Comparison of ENCODE assay signal across 27 cellular contexts in the genomic region with DNA sequence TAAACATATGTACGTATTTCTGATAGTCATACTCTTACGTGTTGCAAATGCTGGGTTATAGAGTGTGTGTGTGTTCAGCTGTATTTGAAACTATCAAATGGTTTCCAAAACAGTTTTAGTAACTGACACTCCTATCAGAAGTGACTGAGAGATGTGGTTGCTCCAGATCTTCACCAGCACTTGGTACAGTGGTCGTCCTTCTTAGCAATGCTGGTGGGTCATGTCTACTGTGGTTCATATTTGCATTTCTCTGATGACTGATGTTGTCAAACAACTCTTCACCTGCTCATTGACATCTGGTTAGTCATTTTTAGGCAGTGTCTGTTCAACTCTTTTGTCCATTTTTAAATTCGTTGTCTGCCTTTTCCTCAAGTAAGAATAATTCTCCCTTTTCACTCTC.
A peak's percentile ranks its signal among the peaks of the same experiment; 100 is the strongest.
DNase-seq lines count a peak whose midpoint lies in the region; ATAC-seq and TF ChIP-seq lines count a peak whose summit lies in the region.
"Had no signal": no experiment of that assay in that cellular context is flagged by ENCODE, and none has a peak within 500 bp of the region (broad histone marks: within the 10 kb centered on the region; RNA-seq: fewer than 3 reads in every experiment).

No MANE protein-coding gene starts in this region.

- peaks cover 28 to 34% of the 10 kb centered on the region in 2 donors for H3K4me1 Mint-ChIP-seq in stimulated activated naive B cell treated with anti-CD40 and anti-IgM and Interleukin-4, amounts not matched to agents 10 μg/mL and 1 μg/mL and 100 μg/mL, for 72 hours
- H3K4me1 Mint-ChIP-seq: CD4-positive, alpha-beta memory T cell had no signal

- DNase-seq in stimulated activated naive B cell treated with anti-CD40 and anti-IgM and Interleukin-4, amounts not matched to agents 10 μg/mL and 1 μg/mL and 100 μg/mL, for 72 hours = no peak
- no peak for DNase-seq in WERI-Rb-1
- no peak for DNase-seq in KG1 (lab: John Stamatoyannopoulos, UW)
- no peak for DNase-seq in NCI-H1092 treated with DMSO at 0.1 percent for 48 hours (lab: John Stamatoyannopoulos, UW)
- DNase-seq: activated B cell treated with CpG ODN at 0.5 μM for 24 hours; activated CD4-positive, alpha-beta memory T cell treated with anti-CD3 and anti-CD28 coated beads for 36 hours; activated effector memory CD4-positive, alpha-beta T cell treated with anti-CD3 and anti-CD28 coated beads, Interleukin-2, amount 50 U/mL, for 16 hours; CD4-positive, alpha-beta memory T cell; effector memory CD4-positive, alpha-beta T cell; foreskin keratinocyte; GF-D8; H7; immature natural killer cell; KBM-7; left ventricle myocardium superior; midbrain; NCI-H146; ovary; T-helper 9 cell; trophoblast cell had no signal

- TF ChIP-seq CTCF in WERI-Rb-1 (IDR thresholded peaks at IDR 0.05; ENCODE audit: low read depth, low read length) = no peak

- H3K27ac Mint-ChIP-seq in stimulated activated naive B cell treated with anti-CD40 and anti-IgM and Interleukin-4, amounts not matched to agents 10 μg/mL and 1 μg/mL and 100 μg/mL, for 72 hours = no peak overlapping the region
- H3K27ac Mint-ChIP-seq: activated B cell treated with CpG ODN at 0.5 μM for 24 hours; activated CD4-positive, alpha-beta memory T cell treated with anti-CD3 and anti-CD28 coated beads for 36 hours; CD4-positive, alpha-beta memory T cell; natural killer cell treated with Interleukin-12 subunit alpha and Interleukin-12 subunit beta and Interleukin-15 and Interleukin-18, amount 100 ng/mL, for 72 hours had no signal

- H3K4me3 Mint-ChIP-seq in stimulated activated naive B cell treated with anti-CD40 and anti-IgM and Interleukin-4, amounts not matched to agents 10 μg/mL and 1 μg/mL and 100 μg/mL, for 72 hours = no peak overlapping the region
- H3K4me3 Mint-ChIP-seq: activated B cell treated with CpG ODN at 0.5 μM for 24 hours; activated CD4-positive, alpha-beta memory T cell treated with anti-CD3 and anti-CD28 coated beads for 36 hours; brain; CD4-positive, alpha-beta memory T cell; natural killer cell treated with Interleukin-12 subunit alpha and Interleukin-12 subunit beta and Interleukin-15 and Interleukin-18, amount 100 ng/mL, for 72 hours had no signal

- H3K9me3 ChIP-seq in WERI-Rb-1 (ENCODE audit: severe bottlenecking) = no peaks in the 10 kb centered on the region
- H3K9me3 ChIP-seq: ovary, right atrium auricular region had no signal

- H3K27ac ChIP-seq in WERI-Rb-1 = no peak overlapping the region
- H3K27ac ChIP-seq: foreskin keratinocyte, ovary, right atrium auricular region had no signal

- peaks cover 7 to 9% of the 10 kb centered on the region in 2 donors for H3K9me3 Mint-ChIP-seq in stimulated activated naive B cell treated with anti-CD40 and anti-IgM and Interleukin-4, amounts not matched to agents 10 μg/mL and 1 μg/mL and 100 μg/mL, for 72 hours
- H3K9me3 Mint-ChIP-seq: activated B cell treated with CpG ODN at 0.5 μM for 24 hours; activated CD4-positive, alpha-beta memory T cell treated with anti-CD3 and anti-CD28 coated beads for 36 hours; immature natural killer cell; natural killer cell treated with Interleukin-12 subunit alpha and Interleukin-12 subunit beta and Interleukin-15 and Interleukin-18, amount 100 ng/mL, for 72 hours had no signal

- H3K4me3 ChIP-seq in WERI-Rb-1 (ENCODE audit: low read depth, low read length) = no peak overlapping the region
- H3K4me3 ChIP-seq: ovary, right atrium auricular region had no signal

- peak; percentile 38 for ATAC-seq in GM18909 (IDR thresholded peaks at IDR 0.05; ENCODE audit: poor library complexity, unreplicated experiment)
- peak; percentile 18 for ATAC-seq in GM21786 (IDR thresholded peaks at IDR 0.05; ENCODE audit: unreplicated experiment)
- peak; percentile 7 for ATAC-seq in HG03108 (IDR thresholded peaks at IDR 0.05; ENCODE audit: unreplicated experiment)
- peak; percentile 56 to 62 for ATAC-seq in stimulated activated naive B cell treated with anti-CD40 and anti-IgM and Interleukin-4, amounts not matched to agents 10 μg/mL and 1 μg/mL and 100 μg/mL, for 72 hours (replicated peaks)
- ATAC-seq in GM21576 (IDR thresholded peaks at IDR 0.05; ENCODE audit: unreplicated experiment) = no peak
- ATAC-seq: foreskin keratinocyte; left ventricle myocardium superior; natural killer cell treated with Interleukin-12 subunit alpha and Interleukin-12 subunit beta and Interleukin-15 and Interleukin-18, amount 100 ng/mL, for 72 hours had no signal

- no peaks in the 10 kb centered on the region for H3K27me3 ChIP-seq in WERI-Rb-1 (ENCODE audit: insufficient read depth, low read depth, severe bottlenecking)
- H3K27me3 ChIP-seq: foreskin keratinocyte, ovary, right atrium auricular region had no signal

- H3K36me3 ChIP-seq in WERI-Rb-1 = no peaks in the 10 kb centered on the region
- H3K36me3 ChIP-seq: ovary, right atrium auricular region had no signal

- peaks cover 34 to 53% of the 10 kb centered on the region in 2 donors for H3K36me3 Mint-ChIP-seq in stimulated activated naive B cell treated with anti-CD40 and anti-IgM and Interleukin-4, amounts not matched to agents 10 μg/mL and 1 μg/mL and 100 μg/mL, for 72 hours

- no peaks in the 10 kb centered on the region for H3K27me3 Mint-ChIP-seq in stimulated activated naive B cell treated with anti-CD40 and anti-IgM and Interleukin-4, amounts not matched to agents 10 μg/mL and 1 μg/mL and 100 μg/mL, for 72 hours
- H3K27me3 Mint-ChIP-seq: activated B cell treated with CpG ODN at 0.5 μM for 24 hours; activated CD4-positive, alpha-beta memory T cell treated with anti-CD3 and anti-CD28 coated beads for 36 hours; brain; CD4-positive, alpha-beta memory T cell; natural killer cell treated with Interleukin-12 subunit alpha and Interleukin-12 subunit beta and Interleukin-15 and Interleukin-18, amount 100 ng/mL, for 72 hours had no signal
